Comparison of ENCODE assay signal across 1 cellular context in genomic region chr12:3644103-3644502, GRCh38.
TF ChIP-seq lines count a peak whose summit lies in the region.

No MANE protein-coding gene starts in this region.

TF ChIP-seq in HCT116, 20 proteins besides CTCF, POLR2A, EP300 and RAD21 (continued from another document):
- TF ChIP-seq, protein P1, sequence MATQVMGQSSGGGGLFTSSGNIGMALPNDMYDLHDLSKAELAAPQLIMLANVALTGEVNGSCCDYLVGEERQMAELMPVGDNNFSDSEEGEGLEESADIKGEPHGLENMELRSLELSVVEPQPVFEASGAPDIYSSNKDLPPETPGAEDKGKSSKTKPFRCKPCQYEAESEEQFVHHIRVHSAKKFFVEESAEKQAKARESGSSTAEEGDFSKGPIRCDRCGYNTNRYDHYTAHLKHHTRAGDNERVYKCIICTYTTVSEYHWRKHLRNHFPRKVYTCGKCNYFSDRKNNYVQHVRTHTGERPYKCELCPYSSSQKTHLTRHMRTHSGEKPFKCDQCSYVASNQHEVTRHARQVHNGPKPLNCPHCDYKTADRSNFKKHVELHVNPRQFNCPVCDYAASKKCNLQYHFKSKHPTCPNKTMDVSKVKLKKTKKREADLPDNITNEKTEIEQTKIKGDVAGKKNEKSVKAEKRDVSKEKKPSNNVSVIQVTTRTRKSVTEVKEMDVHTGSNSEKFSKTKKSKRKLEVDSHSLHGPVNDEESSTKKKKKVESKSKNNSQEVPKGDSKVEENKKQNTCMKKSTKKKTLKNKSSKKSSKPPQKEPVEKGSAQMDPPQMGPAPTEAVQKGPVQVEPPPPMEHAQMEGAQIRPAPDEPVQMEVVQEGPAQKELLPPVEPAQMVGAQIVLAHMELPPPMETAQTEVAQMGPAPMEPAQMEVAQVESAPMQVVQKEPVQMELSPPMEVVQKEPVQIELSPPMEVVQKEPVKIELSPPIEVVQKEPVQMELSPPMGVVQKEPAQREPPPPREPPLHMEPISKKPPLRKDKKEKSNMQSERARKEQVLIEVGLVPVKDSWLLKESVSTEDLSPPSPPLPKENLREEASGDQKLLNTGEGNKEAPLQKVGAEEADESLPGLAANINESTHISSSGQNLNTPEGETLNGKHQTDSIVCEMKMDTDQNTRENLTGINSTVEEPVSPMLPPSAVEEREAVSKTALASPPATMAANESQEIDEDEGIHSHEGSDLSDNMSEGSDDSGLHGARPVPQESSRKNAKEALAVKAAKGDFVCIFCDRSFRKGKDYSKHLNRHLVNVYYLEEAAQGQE (IDR thresholded peaks at IDR 0.05; ENCODE audit: low read depth): no peak
- TF ChIP-seq EZH2 (IDR thresholded peaks at IDR 0.05): no peak
- TF ChIP-seq, protein P2, sequence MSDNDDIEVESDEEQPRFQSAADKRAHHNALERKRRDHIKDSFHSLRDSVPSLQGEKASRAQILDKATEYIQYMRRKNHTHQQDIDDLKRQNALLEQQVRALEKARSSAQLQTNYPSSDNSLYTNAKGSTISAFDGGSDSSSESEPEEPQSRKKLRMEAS (IDR thresholded peaks at IDR 0.05): no peak
- no peak for TF ChIP-seq POLR2AphosphoS5 (IDR thresholded peaks at IDR 0.05; ENCODE audit: low read depth, low read length)
- no peak for TF ChIP-seq CEBPB (IDR thresholded peaks at IDR 0.05; ENCODE audit: low read depth)
- no peak for TF ChIP-seq EGR1 (IDR thresholded peaks at IDR 0.05; ENCODE audit: low read depth)
- TF ChIP-seq, protein P3, sequence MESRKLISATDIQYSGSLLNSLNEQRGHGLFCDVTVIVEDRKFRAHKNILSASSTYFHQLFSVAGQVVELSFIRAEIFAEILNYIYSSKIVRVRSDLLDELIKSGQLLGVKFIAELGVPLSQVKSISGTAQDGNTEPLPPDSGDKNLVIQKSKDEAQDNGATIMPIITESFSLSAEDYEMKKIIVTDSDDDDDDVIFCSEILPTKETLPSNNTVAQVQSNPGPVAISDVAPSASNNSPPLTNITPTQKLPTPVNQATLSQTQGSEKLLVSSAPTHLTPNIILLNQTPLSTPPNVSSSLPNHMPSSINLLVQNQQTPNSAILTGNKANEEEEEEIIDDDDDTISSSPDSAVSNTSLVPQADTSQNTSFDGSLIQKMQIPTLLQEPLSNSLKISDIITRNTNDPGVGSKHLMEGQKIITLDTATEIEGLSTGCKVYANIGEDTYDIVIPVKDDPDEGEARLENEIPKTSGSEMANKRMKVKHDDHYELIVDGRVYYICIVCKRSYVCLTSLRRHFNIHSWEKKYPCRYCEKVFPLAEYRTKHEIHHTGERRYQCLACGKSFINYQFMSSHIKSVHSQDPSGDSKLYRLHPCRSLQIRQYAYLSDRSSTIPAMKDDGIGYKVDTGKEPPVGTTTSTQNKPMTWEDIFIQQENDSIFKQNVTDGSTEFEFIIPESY (IDR thresholded peaks at IDR 0.05; ENCODE audit: extremely low read depth, insufficient replicate concordance, low read length): no peak
- TF ChIP-seq SIN3A (IDR thresholded peaks at IDR 0.05; ENCODE audit: low read depth): no peak
- TF ChIP-seq ATF3 (IDR thresholded peaks at IDR 0.05): no peak
